ENCODE assay signal across 8 cellular contexts in genomic region chr15:40511472-40512133, GRCh38. TPM values are rescaled to one million over a fixed set of nuclear protein-coding genes. Genes with fewer than 3 reads are reported as not detected.
DNase-seq lines count a peak whose midpoint lies in the region; ATAC-seq and TF ChIP-seq lines count a peak whose summit lies in the region.

No MANE protein-coding gene starts in this region.

- DNase-seq in Caco-2 (peak; percentile 64 to 82), NCI-H226 (peak; percentile 33), astrocyte of the hippocampus (ENCODE audit: low read depth, low spot score) (peak; percentile 59), hepatocyte (ENCODE audit: low spot score) (peak; percentile 76), putamen (ENCODE audit: low spot score) (peak; percentile 34), T-helper 9 cell (no peak), SIG-M5 treated with dmso at 0.1 percent for 504 hours (lab: John Stamatoyannopoulos, UW; ENCODE audit: unreplicated experiment) (no peak)

- CTCF ChIA-PET in Caco-2 (lab: Charles Lee), result no interaction called here

- H3K4me2 ChIP-seq in hepatocyte, result peak overlapping the region; percentile 99

- TF ChIP-seq CTCF in Caco-2 (IDR thresholded peaks at IDR 0.05; ENCODE audit: insufficient read depth in 1 of 2, low read depth in 1 of 2, low read length in 1 of 2, severe bottlenecking in 1 of 2, unreplicated experiment in 1 of 2) (no peak), hepatocyte (IDR thresholded peaks at IDR 0.05; ENCODE audit: poor library complexity) (no peak)

- intact Hi-C loops in Caco-2 (cut with micrococcal nuclease; ENCODE audit: unreplicated experiment), result no loop called here

- peak overlapping the region; percentile 8 for H3K27ac Mint-ChIP-seq in Caco-2 (ENCODE audit: unreplicated experiment)

- no peaks in the 10 kb centered on the region for H3K9me3 Mint-ChIP-seq in Caco-2 (ENCODE audit: unreplicated experiment)

- H4K20me1 ChIP-seq in hepatocyte (ENCODE audit: insufficient read depth, poor library complexity, severe bottlenecking), result no peaks in the 10 kb centered on the region

- H3K4me3 ChIP-seq in Caco-2 (ENCODE audit: low read depth, low read length) (peak overlapping the region; percentile 47), hepatocyte (peak overlapping the region; percentile 34)

- no peaks in the 10 kb centered on the region for H3K36me3 ChIP-seq in Caco-2 (ENCODE audit: control insufficient read depth, insufficient read depth, low read length)
- H3K36me3 ChIP-seq in hepatocyte (replicated peaks; ENCODE audit: insufficient read depth, low read depth), result no peaks in the 10 kb centered on the region

- WGBS in hepatocyte (ENCODE audit: low lambda C conversion rate, missing lambda C conversion rate), result 2% methylated on average over 46 of the region's 61 CpGs

- H3K27me3 ChIP-seq in Caco-2 (replicated peaks; ENCODE audit: control insufficient read depth, insufficient read depth, low read length) (no peaks in the 10 kb centered on the region; the same call in 1 of the 2 replicates), hepatocyte (no peaks in the 10 kb centered on the region)

- H3K9me3 ChIP-seq in Caco-2 (no peaks in the 10 kb centered on the region), hepatocyte (ENCODE audit: low read depth) (no peaks in the 10 kb centered on the region)

- H3K4me1 Mint-ChIP-seq in Caco-2 (ENCODE audit: low read depth, unreplicated experiment), result peaks cover 21% of the 10 kb centered on the region

- peak overlapping the region; percentile 6 for H3K27ac ChIP-seq in hepatocyte

- H3K4me1 ChIP-seq in Caco-2 (0 out of 2 replicates have a peak, but pooled peaks cover 6% of the 10 kb centered on the region), hepatocyte (ENCODE audit: insufficient read depth) (peaks cover 9% of the 10 kb centered on the region)

- H3K27me3 Mint-ChIP-seq in Caco-2 (ENCODE audit: insufficient read depth, unreplicated experiment), result peaks cover 7% of the 10 kb centered on the region

- H2AFZ ChIP-seq in hepatocyte, result peak overlapping the region; percentile 93

- H3K79me2 ChIP-seq in hepatocyte, result no peaks in the 10 kb centered on the region

- H3K4me3 Mint-ChIP-seq in Caco-2 (ENCODE audit: unreplicated experiment), result peak overlapping the region; percentile 71

- peak; percentile 53 for ATAC-seq in GM19438 (IDR thresholded peaks at IDR 0.05; ENCODE audit: low read depth, unreplicated experiment)

- BruUV-seq in Caco-2 (replicated peaks; lab: Mats Ljungman, UMichigan), result no TSS peak

- POLR2A ChIA-PET in Caco-2 (lab: Charles Lee), result no interaction called here

- peaks cover 4% of the 10 kb centered on the region for H3K36me3 Mint-ChIP-seq in Caco-2 (ENCODE audit: insufficient read depth, unreplicated experiment)

- no peaks in the 10 kb centered on the region for H3K9me2 ChIP-seq in hepatocyte (replicated peaks; ENCODE audit: insufficient read depth)

RNA-seq across cellular contexts. Expression of gene CHST14, which starts 40.8 kb away (rescaled TPM):
- 17.0 and 19.6 TPM in 2 replicates for total RNA-seq in Caco-2 (2022)
- 15.2 and 16.6 TPM in 2 replicates for total RNA-seq in hepatocyte
- polyA plus RNA-seq in hepatocyte, result 15.7 and 16.8 TPM in 2 replicates

RNA-seq across cellular contexts. Expression of gene CCDC32, which starts 53.2 kb away (rescaled TPM):
- total RNA-seq in Caco-2 (2022), result 11.7 and 17.0 TPM in 2 replicates
- 25.7 and 50.8 TPM in 2 replicates for total RNA-seq in hepatocyte
- polyA plus RNA-seq in hepatocyte, result 15.1 and 30.9 TPM in 2 replicates

RNA-seq across cellular contexts. Expression of gene RPUSD2, which starts 57.5 kb away (rescaled TPM):
- 12.9 and 14.6 TPM in 2 replicates for total RNA-seq in Caco-2 (2022)
- total RNA-seq in hepatocyte, result 7.1 and 11.5 TPM in 2 replicates
- 8.6 and 13.4 TPM in 2 replicates for polyA plus RNA-seq in hepatocyte

Comparison
In these comparisons a context has a peak if more than half of its experiments do, and no peak if none do; other contexts are left out.
1. DNase-seq: peak in Caco-2 (2 of 2), NCI-H226 (single experiment), astrocyte of the hippocampus (single experiment), hepatocyte (single experiment) and putamen (single experiment); none in T-helper 9 cell (single experiment) and SIG-M5 treated with dmso at 0.1 percent for 504 hours (single experiment).